In the genomic region with DNA sequence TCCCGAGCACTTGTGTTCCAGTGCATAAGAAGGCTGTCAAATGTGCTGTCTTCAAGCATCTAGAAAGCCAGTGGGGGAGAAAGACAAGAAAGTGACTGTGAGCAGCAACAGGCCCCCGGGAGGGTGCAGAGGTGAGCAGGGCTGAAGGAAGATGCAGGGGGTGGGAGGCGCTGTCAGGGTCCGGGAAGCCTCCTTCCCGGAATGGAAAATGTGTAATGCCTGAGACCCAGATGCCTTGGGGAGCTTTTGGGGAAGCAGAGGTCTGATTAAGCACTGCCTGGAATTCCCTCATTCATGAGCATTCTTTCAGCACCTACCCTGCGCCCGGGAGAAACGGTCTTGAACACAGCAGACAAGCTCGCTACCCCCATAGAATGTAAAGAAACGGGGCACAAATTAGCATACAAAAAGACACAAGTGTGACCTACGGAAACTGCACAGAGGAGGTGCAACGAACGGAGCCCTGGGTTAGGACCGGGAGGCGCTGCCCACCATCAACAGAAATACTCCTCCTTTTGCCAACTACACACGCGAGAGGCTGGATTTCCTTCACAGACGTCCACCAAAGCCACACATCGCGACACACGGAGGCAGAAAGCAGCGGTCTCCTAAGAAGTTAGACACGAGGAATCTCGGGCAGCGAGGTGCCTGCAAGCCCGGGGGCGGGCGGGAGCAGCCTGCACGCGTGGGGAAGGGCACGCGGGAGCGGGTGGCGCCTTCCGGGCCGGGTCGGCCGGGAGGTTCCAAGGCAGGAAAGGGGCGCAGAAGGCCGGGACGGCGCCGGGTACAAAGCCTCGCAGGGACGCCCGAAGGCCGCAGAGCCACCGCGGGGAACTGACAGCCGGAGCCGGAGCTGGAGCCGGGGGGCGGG, we compare ENCODE assay signal across 1 cellular context.
TF ChIP-seq lines count a peak whose summit lies in the region.

No MANE protein-coding gene starts in this region.

TF ChIP-seq in IMR-90, 13 proteins besides CTCF, POLR2A, EP300 and RAD21 (continued from another document):
- TF ChIP-seq, protein P1, sequence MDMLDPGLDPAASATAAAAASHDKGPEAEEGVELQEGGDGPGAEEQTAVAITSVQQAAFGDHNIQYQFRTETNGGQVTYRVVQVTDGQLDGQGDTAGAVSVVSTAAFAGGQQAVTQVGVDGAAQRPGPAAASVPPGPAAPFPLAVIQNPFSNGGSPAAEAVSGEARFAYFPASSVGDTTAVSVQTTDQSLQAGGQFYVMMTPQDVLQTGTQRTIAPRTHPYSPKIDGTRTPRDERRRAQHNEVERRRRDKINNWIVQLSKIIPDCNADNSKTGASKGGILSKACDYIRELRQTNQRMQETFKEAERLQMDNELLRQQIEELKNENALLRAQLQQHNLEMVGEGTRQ (IDR thresholded peaks at IDR 0.05; ENCODE audit: low read depth, low read length), result peak; percentile 2; the same call in 1 of the 2 replicates
- TF ChIP-seq FOS (IDR thresholded peaks at IDR 0.05; ENCODE audit: low read depth, low read length) (no peak), CEBPB (IDR thresholded peaks at IDR 0.05; ENCODE audit: low read depth, low read length) (no peak), MAFK (IDR thresholded peaks at IDR 0.05; ENCODE audit: low read depth, low read length) (no peak), RCOR1 (IDR thresholded peaks at IDR 0.05; ENCODE audit: insufficient replicate concordance, low read length) (no peak), NFE2L2 (IDR thresholded peaks at IDR 0.05; ENCODE audit: low read depth, low read length) (no peak), SMC3 (IDR thresholded peaks at IDR 0.05; ENCODE audit: low read depth, low read length) (no peak)
TF ChIP-seq in IMR-90: peak in this region for 5.
